ENCODE assay signal across 1 cellular context in the genomic region with DNA sequence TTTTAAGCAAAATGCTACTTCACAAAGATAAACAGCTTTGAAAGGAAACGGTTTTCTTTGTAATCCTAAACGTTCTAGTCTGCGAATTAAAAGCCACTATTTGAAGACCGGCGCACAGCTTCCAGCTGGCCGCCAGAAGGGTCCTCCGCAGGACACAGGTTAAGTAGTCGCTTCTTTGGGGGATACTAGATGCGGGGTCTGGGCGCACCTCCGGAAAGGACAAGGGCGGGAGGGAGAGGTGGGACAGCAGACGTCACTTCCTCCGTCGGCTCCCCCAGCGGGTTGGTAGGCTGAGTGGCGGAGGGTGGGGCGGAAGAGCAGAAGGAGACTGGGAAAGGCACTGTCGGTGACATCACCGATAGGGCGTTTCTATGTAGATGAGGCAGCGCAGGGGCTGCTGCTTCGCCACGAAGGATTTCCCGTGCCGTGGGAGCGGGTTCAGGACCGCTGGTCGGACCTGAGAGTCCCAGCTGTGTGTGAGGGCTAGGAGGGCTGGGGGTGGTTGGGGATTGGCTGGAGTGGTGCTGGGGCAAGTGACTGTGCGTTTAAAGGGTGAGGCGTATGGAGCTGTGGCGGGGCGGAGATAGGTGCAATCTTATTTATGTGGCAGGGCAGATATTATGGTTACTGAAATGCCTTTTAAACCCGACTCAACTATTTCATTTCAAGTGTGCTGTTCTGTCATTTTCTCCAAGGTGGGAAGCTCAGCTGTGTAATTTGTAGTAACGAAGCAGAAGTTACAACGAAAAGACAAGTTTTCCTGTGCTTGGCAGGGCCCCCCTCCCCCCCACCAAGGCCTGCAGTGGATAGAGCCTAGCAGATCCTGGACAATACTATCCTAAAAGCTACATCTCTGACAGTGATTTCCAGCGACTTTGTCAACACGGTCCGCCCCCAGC.
TF ChIP-seq lines count a peak whose summit lies in the region.

No MANE protein-coding gene starts in this region.

TF ChIP-seq in IMR-90, 13 proteins besides CTCF, POLR2A, EP300 and RAD21:
- peak; percentile 7; the same call in 1 of the 2 replicates for TF ChIP-seq SMC3 (IDR thresholded peaks at IDR 0.05; ENCODE audit: low read depth, low read length)
- TF ChIP-seq NFE2L2 (IDR thresholded peaks at IDR 0.05; ENCODE audit: low read depth, low read length) = 0 out of 2 replicates have a peak, but pooled peaks have one; percentile 19
- peak; percentile 51; the same call in 1 of the 2 replicates for TF ChIP-seq MAZ (IDR thresholded peaks at IDR 0.05; ENCODE audit: borderline replicate concordance, low read depth, low read length)
